ENCODE assay signal across 29 cellular contexts in the genomic region with DNA sequence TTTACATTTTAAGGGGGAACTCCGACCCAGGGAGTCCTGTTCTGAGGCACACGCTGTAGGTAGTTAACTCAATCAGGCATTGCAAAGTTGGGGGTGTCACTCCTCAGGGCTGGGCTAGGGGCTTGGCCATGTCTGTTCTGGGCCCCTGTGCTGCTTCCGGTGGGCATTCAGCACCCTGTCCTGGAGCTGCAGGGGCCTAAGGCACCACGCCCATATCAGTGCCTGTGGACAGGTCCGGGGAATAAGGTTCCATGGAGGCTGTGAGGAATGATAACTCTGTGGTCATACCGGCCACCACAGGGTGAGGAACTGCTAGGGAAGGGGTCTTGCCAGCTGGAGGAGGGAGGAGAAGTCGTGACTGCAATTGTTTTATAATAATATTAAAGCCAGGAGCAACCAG.
"Had no signal": no experiment of that assay in that cellular context is flagged by ENCODE, and none has a peak within 500 bp of the region (broad histone marks: within the 10 kb centered on the region; RNA-seq: fewer than 3 reads in every experiment).

No MANE protein-coding gene starts in this region.

- H3K27ac ChIP-seq: cardiac muscle cell, PC-9, RWPE1, WERI-Rb-1 had no signal

- H2AFZ ChIP-seq: PC-9 had no signal

- DNase-seq: activated CD4-positive, alpha-beta T cell treated with anti-CD3 and anti-CD28 coated beads, Interleukin-2, amount 10 ng/mL, durations not matched to agents 24 days and 14 days; activated CD4-positive, alpha-beta T cell treated with anti-CD3 and anti-CD28 coated beads, Interleukin-2, amount 50 U/mL, for 4 hours; activated CD8-positive, alpha-beta T cell treated with anti-CD3 and anti-CD28 coated beads for 36 hours; activated effector memory CD4-positive, alpha-beta T cell treated with anti-CD3 and anti-CD28 coated beads, Interleukin-2, amount 50 U/mL, for 16 hours; activated naive CD4-positive, alpha-beta T cell; activated naive CD4-positive, alpha-beta T cell treated with anti-CD3 and anti-CD28 coated beads, Interleukin-2, amount 50 U/mL, for 16 hours; activated naive CD8-positive, alpha-beta T cell treated with anti-CD3 and anti-CD28 coated beads for 36 hours; activated T-cell treated with anti-CD3 and anti-CD28 coated beads, Interleukin-2, amount 50 U/mL, for 1 hour; activated T-cell treated with anti-CD3 and anti-CD28 coated beads, Interleukin-2, amount 50 U/mL, for 72 hours; amniotic stem cell; IMR-90; Karpas-422; NCI-H1105 treated with DMSO at 0.1 percent for 48 hours; NCI-H1436; NCI-H1694; NCI-H2029; NCI-H345; NCI-H524 treated with DMSO at 0.1 percent for 48 hours; NK-92 treated with Interleukin-12 subunit alpha and Interleukin-12 subunit beta, amount 100 ng/mL, for 24 hours; PC-9; Right ventricle myocardium superior; SW 1271; T1000; WERI-Rb-1 had no signal

- H3K4me2 ChIP-seq: PC-9 had no signal

- H3K27me3 ChIP-seq: cardiac muscle cell had no signal

- ATAC-seq: activated CD8-positive, alpha-beta T cell treated with anti-CD3 and anti-CD28 coated beads for 36 hours; activated T-cell treated with anti-CD3 and anti-CD28 coated beads, Interleukin-2, amount 50 U/mL, for 72 hours; activated T-helper 17 cell treated with anti-CD3 and anti-CD28 coated beads, Interleukin-2, amount 50 U/mL, for 72 hours; K562 had no signal

- FAIRE-seq: K562, RCC 7860 had no signal

- H3K36me3 ChIP-seq: cardiac muscle cell, WERI-Rb-1 had no signal

- H3K4me3 ChIP-seq: cardiac muscle cell, K562, PC-9 had no signal
